Comparison of ENCODE assay signal across 28 cellular contexts in genomic region chr4:105989411-105990242, GRCh38.
DNase-seq lines count a peak whose midpoint lies in the region; ATAC-seq and TF ChIP-seq lines count a peak whose summit lies in the region.
"Had no signal": no experiment of that assay in that cellular context is flagged by ENCODE, and none has a peak within 500 bp of the region (broad histone marks: within the 10 kb centered on the region; RNA-seq: fewer than 3 reads in every experiment).

No MANE protein-coding gene starts in this region.

- H3K4me3 Mint-ChIP-seq in activated naive CD8-positive, alpha-beta T cell treated with anti-CD3 and anti-CD28 coated beads for 36 hours, result no peak overlapping the region
- H3K4me3 Mint-ChIP-seq in osteocyte (ENCODE audit: unreplicated experiment), result no peak overlapping the region
- H3K4me3 Mint-ChIP-seq: activated naive CD8-positive, alpha-beta T cell treated with anti-CD3 and anti-CD28 coated beads, Interleukin-2, amount 10 ng/mL, durations not matched to agents 7 days and 5 days; B cell; brain; immature natural killer cell; naive thymus-derived CD4-positive, alpha-beta T cell; T-helper 17 cell had no signal

- no peak for DNase-seq in heart left ventricle
- DNase-seq in Right ventricle myocardium superior, result no peak
- DNase-seq in coronary artery (ENCODE audit: low spot score), result no peak
- DNase-seq in vagina (ENCODE audit: extremely low spot score in 2 of 2), result no peak
- no peak for DNase-seq in activated naive CD8-positive, alpha-beta T cell treated with anti-CD3 and anti-CD28 coated beads for 36 hours
- no peak for DNase-seq in DMS53 (lab: John Stamatoyannopoulos, UW)
- no peak for DNase-seq in osteocyte (ENCODE audit: extremely low spot score, unreplicated experiment)
- DNase-seq: activated CD4-positive, alpha-beta T cell treated with anti-CD3 and anti-CD28 coated beads, Interleukin-2, amount 50 U/mL, for 1 hour; activated naive CD8-positive, alpha-beta T cell treated with anti-CD3 and anti-CD28 coated beads, Interleukin-2, amount 10 ng/mL, durations not matched to agents 7 days and 5 days; colonic mucosa; COR-L47; immature natural killer cell; naive thymus-derived CD4-positive, alpha-beta T cell; NCI-H1417 treated with DMSO at 0.1 percent for 48 hours; NCI-H69; SHP77; small intestine; stimulated activated CD4-positive, alpha-beta T cell treated with anti-CD3 and anti-CD28 coated beads, Interleukin-4, amount 100 ng/mL, for 1 hour; stimulated activated naive CD8-positive, alpha-beta T cell treated with anti-CD3 and anti-CD28 coated beads, Interleukin-15, Interleukin-2, amounts not matched to agents 100 U/mL and 50 U/mL, for 24 hours; T-helper 17 cell; trophoblast cell; WERI-Rb-1 had no signal

- H3K79me2 ChIP-seq in parathyroid adenoma, result no peaks in the 10 kb centered on the region

- TF ChIP-seq CTCF in heart left ventricle (IDR thresholded peaks at IDR 0.05) (no peak), coronary artery (IDR thresholded peaks at IDR 0.05) (no peak), parathyroid adenoma (IDR thresholded peaks at IDR 0.05) (no peak), vagina (IDR thresholded peaks at IDR 0.05) (no peak), osteocyte (IDR thresholded peaks at IDR 0.05) (no peak)

- H3K4me1 Mint-ChIP-seq in activated naive CD8-positive, alpha-beta T cell treated with anti-CD3 and anti-CD28 coated beads for 36 hours, result no peaks in the 10 kb centered on the region
- peaks cover 2% of the 10 kb centered on the region for H3K4me1 Mint-ChIP-seq in osteocyte (ENCODE audit: unreplicated experiment)
- H3K4me1 Mint-ChIP-seq: activated naive CD8-positive, alpha-beta T cell treated with anti-CD3 and anti-CD28 coated beads, Interleukin-2, amount 10 ng/mL, durations not matched to agents 7 days and 5 days; B cell; immature natural killer cell; naive thymus-derived CD4-positive, alpha-beta T cell; T-helper 17 cell had no signal

- H3K36me3 Mint-ChIP-seq in activated naive CD8-positive, alpha-beta T cell treated with anti-CD3 and anti-CD28 coated beads for 36 hours, result no peaks in the 10 kb centered on the region
- H3K36me3 Mint-ChIP-seq in osteocyte (ENCODE audit: unreplicated experiment), result no peaks in the 10 kb centered on the region
- H3K36me3 Mint-ChIP-seq: activated naive CD8-positive, alpha-beta T cell treated with anti-CD3 and anti-CD28 coated beads, Interleukin-2, amount 10 ng/mL, durations not matched to agents 7 days and 5 days; brain; immature natural killer cell; naive thymus-derived CD4-positive, alpha-beta T cell had no signal

- 54 to 64% (median 61%) methylated on average over 2 of the region's 2 CpGs for WGBS in heart left ventricle, 4 donors

- no peak overlapping the region for H3K27ac Mint-ChIP-seq in activated naive CD8-positive, alpha-beta T cell treated with anti-CD3 and anti-CD28 coated beads for 36 hours
- no peak overlapping the region for H3K27ac Mint-ChIP-seq in osteocyte (ENCODE audit: unreplicated experiment)
- H3K27ac Mint-ChIP-seq: activated naive CD8-positive, alpha-beta T cell treated with anti-CD3 and anti-CD28 coated beads, Interleukin-2, amount 10 ng/mL, durations not matched to agents 7 days and 5 days; activated T-helper 2 cell treated with anti-CD3 and anti-CD28 coated beads, Interferon-gamma antibody, Interleukin-2, Interleukin-4, amounts not matched to agents 10 μg/mL and 5 μg/mL and 100 μg/mL, durations not matched to agents 14 hours and 24 hours and 36 hours; B cell; immature natural killer cell; naive thymus-derived CD4-positive, alpha-beta T cell; T-helper 17 cell had no signal

- no peaks in the 10 kb centered on the region for H3K9me3 Mint-ChIP-seq in activated naive CD8-positive, alpha-beta T cell treated with anti-CD3 and anti-CD28 coated beads for 36 hours
- peaks cover 3% of the 10 kb centered on the region for H3K9me3 Mint-ChIP-seq in osteocyte (ENCODE audit: unreplicated experiment)
- H3K9me3 Mint-ChIP-seq: activated T-helper 2 cell treated with anti-CD3 and anti-CD28 coated beads, Interferon-gamma antibody, Interleukin-2, Interleukin-4, amounts not matched to agents 10 μg/mL and 5 μg/mL and 100 μg/mL, durations not matched to agents 14 hours and 24 hours and 36 hours had no signal

- H3K27ac ChIP-seq in heart left ventricle (peak overlapping the region in 9 of 12 donors; percentile 7 to 75 (median 60)), coronary artery (peak overlapping the region; percentile 15 to 59), parathyroid adenoma (peak overlapping the region; percentile 15), vagina (peak overlapping the region; percentile 57)
- H3K27ac ChIP-seq: colonic mucosa, WERI-Rb-1 had no signal

- H3K4me1 ChIP-seq in heart left ventricle, result peaks cover 0 to 26% (median 15%) of the 10 kb centered on the region in 12 donors
- no peaks in the 10 kb centered on the region for H3K4me1 ChIP-seq in parathyroid adenoma
- peaks cover 12% of the 10 kb centered on the region for H3K4me1 ChIP-seq in vagina
- H3K4me1 ChIP-seq: colonic mucosa had no signal

- TF ChIP-seq POLR2A in heart left ventricle (IDR thresholded peaks at IDR 0.05) (no peak), vagina (IDR thresholded peaks at IDR 0.05) (no peak)

- no peaks in the 10 kb centered on the region for H3K27me3 Mint-ChIP-seq in activated naive CD8-positive, alpha-beta T cell treated with anti-CD3 and anti-CD28 coated beads for 36 hours
- H3K27me3 Mint-ChIP-seq in osteocyte (ENCODE audit: unreplicated experiment), result peaks cover 7% of the 10 kb centered on the region
- H3K27me3 Mint-ChIP-seq: activated naive CD8-positive, alpha-beta T cell treated with anti-CD3 and anti-CD28 coated beads, Interleukin-2, amount 10 ng/mL, durations not matched to agents 7 days and 5 days; brain; T-helper 17 cell had no signal

- ATAC-seq in heart left ventricle, result peak in 2 of 4 donors; percentile 18 to 19
- no peak for ATAC-seq in Right ventricle myocardium superior (ENCODE audit: poor library complexity)
- ATAC-seq: HepG2; naive thymus-derived CD4-positive, alpha-beta T cell; stimulated activated naive CD8-positive, alpha-beta T cell treated with anti-CD3 and anti-CD28 coated beads, Interleukin-15, Interleukin-2, amounts not matched to agents 100 U/mL and 50 U/mL, for 24 hours; T-helper 17 cell had no signal

- no peaks in the 10 kb centered on the region for H3K36me3 ChIP-seq in heart left ventricle
- no peaks in the 10 kb centered on the region for H3K36me3 ChIP-seq in parathyroid adenoma (ENCODE audit: control insufficient read depth, insufficient read depth, low read length)
- no peaks in the 10 kb centered on the region for H3K36me3 ChIP-seq in vagina
- H3K36me3 ChIP-seq: colonic mucosa, WERI-Rb-1 had no signal

- intact Hi-C loops in heart left ventricle (cut with DNase I), result no loop called here
- intact Hi-C loops in Right ventricle myocardium superior (cut with DNase I), result no loop called here
- intact Hi-C loops in vagina (cut with DNase I), result no loop called here

- no peak overlapping the region for H3K9ac ChIP-seq in parathyroid adenoma

- H3K27me3 ChIP-seq in heart left ventricle, result no peaks in the 10 kb centered on the region
- no peaks in the 10 kb centered on the region for H3K27me3 ChIP-seq in parathyroid adenoma (ENCODE audit: control insufficient read depth, insufficient read depth, low read length)
- H3K27me3 ChIP-seq in vagina, result no peaks in the 10 kb centered on the region
- H3K27me3 ChIP-seq: colonic mucosa had no signal

- H3K9me3 ChIP-seq in heart left ventricle (peaks cover 0 to 3% (median 0%) of the 10 kb centered on the region in 12 donors), parathyroid adenoma (ENCODE audit: control insufficient read depth, low read length) (no peaks in the 10 kb centered on the region), vagina (no peaks in the 10 kb centered on the region)
- H3K9me3 ChIP-seq: colonic mucosa had no signal

- H3K4me2 ChIP-seq in parathyroid adenoma (ENCODE audit: low read length), result no peak overlapping the region

- H2AFZ ChIP-seq in parathyroid adenoma, result no peak overlapping the region

- H3K4me3 ChIP-seq in heart left ventricle (no peak overlapping the region), coronary artery (no peak overlapping the region), parathyroid adenoma (ENCODE audit: low read depth, low read length) (no peak overlapping the region), vagina (no peak overlapping the region)
- H3K4me3 ChIP-seq: colonic mucosa, lung had no signal
